Comparison of ENCODE assay signal across 15 cellular contexts in genomic region chr14:68667313-68667791, GRCh38.
A peak's percentile ranks its signal among the peaks of the same experiment; 100 is the strongest.
DNase-seq lines count a peak whose midpoint lies in the region; TF ChIP-seq lines count a peak whose summit lies in the region.
"Had no signal": no experiment of that assay in that cellular context is flagged by ENCODE, and none has a peak within 500 bp of the region (broad histone marks: within the 10 kb centered on the region; RNA-seq: fewer than 3 reads in every experiment).

No MANE protein-coding gene starts in this region.

- H3K36me3 ChIP-seq in left ventricle myocardium inferior (no peaks in the 10 kb centered on the region), esophagus squamous epithelium (no peaks in the 10 kb centered on the region), uterus (no peaks in the 10 kb centered on the region), H7 (replicated peaks; ENCODE audit: control insufficient read depth, insufficient read depth, low read length) (no peaks in the 10 kb centered on the region), mesendoderm (ENCODE audit: control insufficient read depth, insufficient read depth, low read length) (no peaks in the 10 kb centered on the region)

- TF ChIP-seq POLR2A in esophagus squamous epithelium (IDR thresholded peaks at IDR 0.05) = no peak
- no peak for TF ChIP-seq POLR2A in uterus (IDR thresholded peaks at IDR 0.05)

- H3K27ac ChIP-seq in left ventricle myocardium inferior (replicated peaks) (peak overlapping the region; percentile 79), esophagus squamous epithelium (peak overlapping the region; percentile 54 to 86 (median 80)), uterus (peak overlapping the region; percentile 88 to 94), mesendoderm (ENCODE audit: low read depth, low read length) (no peak overlapping the region)

- H3K27ac Mint-ChIP-seq in neural crest cell (ENCODE audit: unreplicated experiment) = peak overlapping the region; percentile 24

- peaks cover 68% of the 10 kb centered on the region for H3K4me1 Mint-ChIP-seq in neural crest cell

- H3K27me3 Mint-ChIP-seq in neural crest cell (ENCODE audit: low read depth) = no peaks in the 10 kb centered on the region
- H3K27me3 Mint-ChIP-seq: naive thymus-derived CD4-positive, alpha-beta T cell; T-cell had no signal

- H3K36me3 Mint-ChIP-seq in neural crest cell (ENCODE audit: low read depth) = no peaks in the 10 kb centered on the region
- H3K36me3 Mint-ChIP-seq: T-cell had no signal

- H3K4me1 ChIP-seq in left ventricle myocardium inferior (peaks cover 83% of the 10 kb centered on the region), esophagus squamous epithelium (peaks cover 6 to 100% (median 66%) of the 10 kb centered on the region in 3 donors), uterus (peaks cover 12 to 32% of the 10 kb centered on the region in 2 donors), mesendoderm (ENCODE audit: control insufficient read depth, low read depth, low read length) (no peaks in the 10 kb centered on the region)

- no peak overlapping the region for H2BK15ac ChIP-seq in mesendoderm (replicated peaks; ENCODE audit: low read depth)

- no peak overlapping the region for H3K4me3 Mint-ChIP-seq in neural crest cell
- H3K4me3 Mint-ChIP-seq: naive thymus-derived CD4-positive, alpha-beta T cell; T-cell had no signal

- no peak overlapping the region for H2BK120ac ChIP-seq in mesendoderm (ENCODE audit: low read depth, low read length)

- no peaks in the 10 kb centered on the region for H3K79me2 ChIP-seq in mesendoderm (ENCODE audit: control insufficient read depth, insufficient read depth, low read length)

- H4K8ac ChIP-seq in mesendoderm (ENCODE audit: low read depth, low read length) = no peak overlapping the region

- no peak overlapping the region for H3K4me2 ChIP-seq in mesendoderm (ENCODE audit: low read length)

- H3K23ac ChIP-seq in mesendoderm (ENCODE audit: low read length) = no peak overlapping the region

- no peak overlapping the region for H3K9ac ChIP-seq in mesendoderm (ENCODE audit: low read length)

- no peak overlapping the region for H2AK5ac ChIP-seq in mesendoderm (ENCODE audit: low read length)

- no peak overlapping the region for H3K56ac ChIP-seq in mesendoderm (ENCODE audit: low read length)

- TF ChIP-seq CTCF in left ventricle myocardium inferior (IDR thresholded peaks at IDR 0.05; ENCODE audit: borderline replicate concordance) (no peak), esophagus squamous epithelium (IDR thresholded peaks at IDR 0.05) (no peak), neural crest cell (conservative IDR thresholded peaks at IDR 0.05) (no peak), uterus (IDR thresholded peaks at IDR 0.05) (no peak)

- H3K4me3 ChIP-seq in left ventricle myocardium inferior = no peak overlapping the region
- no peak overlapping the region for H3K4me3 ChIP-seq in esophagus squamous epithelium
- no peak overlapping the region for H3K4me3 ChIP-seq in uterus
- no peak overlapping the region for H3K4me3 ChIP-seq in H7 (ENCODE audit: insufficient read depth, low read depth, low read length)
- no peak overlapping the region for H3K4me3 ChIP-seq in mesendoderm (ENCODE audit: low read length)

- H3K27me3 ChIP-seq in left ventricle myocardium inferior (ENCODE audit: low read depth) (no peaks in the 10 kb centered on the region), esophagus squamous epithelium (no peaks in the 10 kb centered on the region), uterus (no peaks in the 10 kb centered on the region), H7 (ENCODE audit: control insufficient read depth, insufficient read depth, low read length) (no peaks in the 10 kb centered on the region), mesendoderm (ENCODE audit: insufficient read depth, low read length, poor library complexity) (no peaks in the 10 kb centered on the region)

- H3K9me3 Mint-ChIP-seq in neural crest cell = no peaks in the 10 kb centered on the region
- H3K9me3 Mint-ChIP-seq: T-cell had no signal

- H4K5ac ChIP-seq in mesendoderm (ENCODE audit: low read length) = no peak overlapping the region

- H3K9me3 ChIP-seq in left ventricle myocardium inferior (replicated peaks) (no peaks in the 10 kb centered on the region), esophagus squamous epithelium (no peaks in the 10 kb centered on the region), uterus (no peaks in the 10 kb centered on the region)

- intact Hi-C loops in left ventricle myocardium inferior (cut with micrococcal nuclease) (no loop called here), cardiac septum (cut with DNase I) (loop anchor here (5.0 kb wide), 1 partner anchor 125 kb away; the partner anchor contains the start of gene ZFP36L1), esophagus squamous epithelium (cut with DNase I) (no loop called here), uterus (cut with DNase I; ENCODE audit: low total_unique reads) (no loop called here)

- H3K79me1 ChIP-seq in mesendoderm (ENCODE audit: low read length) = no peaks in the 10 kb centered on the region

- H2BK5ac ChIP-seq in mesendoderm (ENCODE audit: low read length) = no peak overlapping the region

- H3K4ac ChIP-seq in mesendoderm (ENCODE audit: low read depth, low read length) = no peak overlapping the region

- no peak for DNase-seq in left ventricle myocardium inferior
- no peak for DNase-seq in cardiac septum (ENCODE audit: low spot score)
- DNase-seq in esophagus squamous epithelium (lab: John Stamatoyannopoulos, UW) = no peak
- DNase-seq in neural crest cell (ENCODE audit: low read depth, low spot score) = no peak
- DNase-seq in uterus = peak in 1 of 2 donors; percentile 55
- DNase-seq in activated T-cell treated with anti-CD3 and anti-CD28 coated beads for 4 hours = no peak
- no peak for DNase-seq in H7
- no peak for DNase-seq in mesendoderm
- DNase-seq: activated CD4-positive, CD25-positive, alpha-beta regulatory T cell; glutamatergic neuron; NCI-H146; NCI-H526 treated with DMSO at 0.1 percent for 48 hours; stimulated activated naive CD8-positive, alpha-beta T cell treated with anti-CD3 and anti-CD28 coated beads, Interleukin-15, Interleukin-2, amounts not matched to agents 100 U/mL and 50 U/mL, for 24 hours; T-cell had no signal

- H3K18ac ChIP-seq in mesendoderm (ENCODE audit: low read length) = no peak overlapping the region
